15 cellular contexts compared by ENCODE assay signal in the genomic region with DNA sequence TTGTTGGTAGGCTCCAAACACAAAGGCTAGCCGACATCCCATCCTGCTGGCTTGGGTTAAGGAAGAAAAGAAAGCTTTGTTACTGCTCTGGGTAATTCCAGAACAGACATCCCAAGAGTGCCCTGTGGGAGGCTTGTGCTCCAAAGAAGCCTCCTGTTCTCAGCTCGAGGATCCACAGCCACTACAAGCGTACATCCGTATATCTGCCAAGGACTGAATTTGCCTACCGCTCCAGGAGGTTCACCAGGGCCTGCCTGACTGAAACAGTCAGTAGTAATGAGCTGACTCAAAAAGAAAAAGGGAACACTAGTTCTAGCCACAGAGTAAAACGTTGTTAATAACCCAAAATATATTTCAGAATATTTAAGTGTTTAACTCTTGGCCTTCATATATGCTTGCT. TPM values are rescaled to one million over a fixed set of nuclear protein-coding genes. Genes with fewer than 3 reads are reported as not detected.
DNase-seq lines count a peak whose midpoint lies in the region; ATAC-seq, FAIRE-seq and TF ChIP-seq lines count a peak whose summit lies in the region.
"Had no signal": no experiment of that assay in that cellular context is flagged by ENCODE, and none has a peak within 500 bp of the region (broad histone marks: within the 10 kb centered on the region; RNA-seq: fewer than 3 reads in every experiment).

No MANE protein-coding gene starts in this region.

- H3K27ac ChIP-seq in OCI-LY3 (ENCODE audit: low read length): no peak overlapping the region
- H3K27ac ChIP-seq: brain microvascular endothelial cell, right lobe of liver had no signal

- no peak for TF ChIP-seq CTCF in OCI-LY3 (IDR thresholded peaks at IDR 0.05; ENCODE audit: low read depth, low read length)

- intact Hi-C loops in sciatic nerve (cut with DNase I): no loop called here

- H3K79me2 ChIP-seq in OCI-LY3 (ENCODE audit: low read length): no peaks in the 10 kb centered on the region

- H3K27me3 ChIP-seq in OCI-LY3 (ENCODE audit: low read depth, low read length): no peaks in the 10 kb centered on the region
- H3K27me3 ChIP-seq: brain microvascular endothelial cell, right lobe of liver had no signal

- H2AFZ ChIP-seq in OCI-LY3 (ENCODE audit: low read depth, low read length): no peak overlapping the region

- no peak for DNase-seq in GM19239 (ENCODE audit: insufficient read length, low spot score)
- no peak for DNase-seq in sciatic nerve (ENCODE audit: low spot score)
- DNase-seq in DMS114 treated with DMSO at 0.1 percent for 48 hours (lab: John Stamatoyannopoulos, UW; ENCODE audit: unreplicated experiment): no peak
- DNase-seq in GDM1 (lab: John Stamatoyannopoulos, UW): no peak
- no peak for DNase-seq in NCI-H446 (lab: John Stamatoyannopoulos, UW)
- DNase-seq: activated CD4-positive, alpha-beta memory T cell treated with anti-CD3 and anti-CD28 coated beads for 36 hours; activated naive CD4-positive, alpha-beta T cell; brain microvascular endothelial cell; left cardiac atrium; natural killer cell; right lobe of liver; T-helper 17 cell had no signal

- no peaks in the 10 kb centered on the region for H3K9me3 ChIP-seq in OCI-LY3 (ENCODE audit: insufficient read depth, low read length)
- H3K9me3 ChIP-seq: right lobe of liver had no signal

- peak; percentile 82 for FAIRE-seq in GM19239 (lab: Jason Lieb, UNC)
- FAIRE-seq: endothelial cell of umbilical vein had no signal

- peak overlapping the region; percentile 62 for H3K4me3 ChIP-seq in OCI-LY3 (ENCODE audit: low read length)
- H3K4me3 ChIP-seq: right lobe of liver had no signal

- H3K9ac ChIP-seq in OCI-LY3 (ENCODE audit: low read length): no peak overlapping the region

- ATAC-seq in HG02759 (IDR thresholded peaks at IDR 0.05; ENCODE audit: unreplicated experiment): peak; percentile 55
- peak; percentile 93 for ATAC-seq in sciatic nerve
- ATAC-seq: left cardiac atrium, natural killer cell, right lobe of liver, T-helper 17 cell had no signal

- H4K20me1 ChIP-seq in OCI-LY3 (ENCODE audit: insufficient read depth, low read length): no peaks in the 10 kb centered on the region

- peaks cover 21% of the 10 kb centered on the region for H3K4me1 ChIP-seq in OCI-LY3 (ENCODE audit: low read length)

- peak overlapping the region; percentile 81 for H3K4me2 ChIP-seq in OCI-LY3 (ENCODE audit: low read length)

- H3K36me3 ChIP-seq in OCI-LY3 (replicated peaks; ENCODE audit: low read depth, low read length): no peaks in the 10 kb centered on the region
- H3K36me3 ChIP-seq: brain microvascular endothelial cell, right lobe of liver had no signal

RNA-seq across cellular contexts. Expression of gene MUTYH, which starts 24.8 kb away (rescaled TPM):
- 37.5 TPM for total RNA-seq in sciatic nerve

RNA-seq across cellular contexts. Expression of gene TOE1, which starts 25.1 kb away (rescaled TPM):
- total RNA-seq in sciatic nerve: 8.8 TPM

RNA-seq across cellular contexts. Expression of gene HPDL, which starts 38.4 kb away (rescaled TPM):
- 2.3 TPM for total RNA-seq in sciatic nerve
